Comparison of ENCODE assay signal across 8 cellular contexts in the genomic region with DNA sequence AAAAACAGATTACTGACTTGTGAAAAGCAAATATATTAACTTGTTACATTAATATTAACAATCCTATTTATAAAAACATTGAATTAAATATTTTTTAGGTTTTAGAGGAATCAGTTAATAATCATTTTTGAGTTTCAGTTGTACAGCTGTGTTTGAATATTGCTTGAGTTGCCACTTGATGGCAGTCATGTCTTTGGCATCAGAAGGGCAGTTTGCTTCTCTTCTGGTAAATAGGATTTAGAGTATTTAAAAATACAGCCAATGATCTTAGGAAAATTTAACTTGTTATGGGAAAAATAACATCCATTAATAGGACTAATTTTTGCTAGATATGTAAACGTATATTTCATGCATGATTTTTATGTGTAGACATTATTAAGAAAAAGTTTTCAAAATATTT.
DNase-seq lines count a peak whose midpoint lies in the region; ATAC-seq and TF ChIP-seq lines count a peak whose summit lies in the region.

No MANE protein-coding gene starts in this region.

- no peaks in the 10 kb centered on the region for H3K4me1 ChIP-seq in Karpas-422 (ENCODE audit: low read length)

- peaks cover 9% of the 10 kb centered on the region; the same call in 1 of the 2 replicates for H3K9me3 ChIP-seq in Karpas-422 (ENCODE audit: low read length)

- no peak overlapping the region for H2AFZ ChIP-seq in Karpas-422 (ENCODE audit: low read length)

- H3K9ac ChIP-seq in Karpas-422 (ENCODE audit: low read length): no peak overlapping the region

- DNase-seq in AG10803 (ENCODE audit: low read depth) (peak; percentile 60), Karpas-422 (peak; percentile 53), SW480 (ENCODE audit: low spot score) (peak; percentile 50), hippocampal formation (lab: John Stamatoyannopoulos, UW) (peak; percentile 2 to 68)
- no peak for DNase-seq in stimulated activated CD8-positive, alpha-beta memory T cell treated with anti-CD3 and anti-CD28 coated beads, Interleukin-4, amount 100 ng/mL, for 48 hours

- H3K4me2 ChIP-seq in Karpas-422 (ENCODE audit: low read depth, low read length, poor library complexity, severe bottlenecking): no peak overlapping the region

- H3K36me3 ChIP-seq in Karpas-422 (ENCODE audit: insufficient read depth, low read length): no peaks in the 10 kb centered on the region

- no peak for ATAC-seq in HG03432 (IDR thresholded peaks at IDR 0.05; ENCODE audit: unreplicated experiment)
- ATAC-seq in GM21367 (IDR thresholded peaks at IDR 0.05; ENCODE audit: unreplicated experiment): no peak
- ATAC-seq in GM21360 (IDR thresholded peaks at IDR 0.05; ENCODE audit: unreplicated experiment): no peak

- no peaks in the 10 kb centered on the region for H3K27me3 ChIP-seq in Karpas-422 (ENCODE audit: low read length)

- no peaks in the 10 kb centered on the region for H3K9me2 ChIP-seq in Karpas-422 (replicated peaks; ENCODE audit: insufficient read depth, low read length)

- H3K27ac ChIP-seq in Karpas-422 (ENCODE audit: low read length): no peak overlapping the region

- peak; percentile 70 for TF ChIP-seq CTCF in AG10803 (conservative IDR thresholded peaks at IDR 0.05; ENCODE audit: low read length)

- no peaks in the 10 kb centered on the region for H4K20me1 ChIP-seq in Karpas-422 (ENCODE audit: insufficient read depth, low read depth, low read length)

- H3K4me3 ChIP-seq in AG10803 (ENCODE audit: low read length) (no peak overlapping the region), Karpas-422 (ENCODE audit: low read length) (no peak overlapping the region)

- no peaks in the 10 kb centered on the region for H3K79me2 ChIP-seq in Karpas-422 (ENCODE audit: low read length)
